In the genomic region with DNA sequence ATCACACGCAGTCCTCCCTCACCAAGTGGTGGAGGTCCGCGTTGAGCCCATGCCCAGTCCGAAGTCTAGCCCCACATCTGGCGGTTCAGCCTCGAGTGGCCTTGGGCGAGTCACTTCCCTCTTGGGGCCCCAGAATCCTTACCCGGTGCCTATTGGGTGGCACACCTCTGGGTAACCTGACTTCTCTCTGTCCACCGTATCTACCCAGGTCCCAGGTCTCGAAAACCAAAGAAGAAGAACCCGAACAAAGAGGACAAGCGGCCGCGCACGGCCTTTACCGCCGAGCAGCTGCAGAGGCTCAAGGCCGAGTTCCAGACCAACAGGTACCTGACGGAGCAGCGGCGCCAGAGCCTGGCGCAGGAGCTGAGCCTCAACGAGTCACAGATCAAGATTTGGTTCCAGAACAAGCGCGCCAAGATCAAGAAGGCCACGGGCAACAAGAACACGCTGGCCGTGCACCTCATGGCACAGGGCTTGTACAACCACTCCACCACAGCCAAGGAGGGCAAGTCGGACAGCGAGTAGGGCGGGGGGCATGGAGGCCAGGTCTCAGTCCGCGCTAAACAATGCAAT, we compare ENCODE assay signal across 21 cellular contexts. TPM values are rescaled to one million over a fixed set of nuclear protein-coding genes. Genes with fewer than 3 reads are reported as not detected.
DNase-seq lines count a peak whose midpoint lies in the region; ATAC-seq and TF ChIP-seq lines count a peak whose summit lies in the region.
"Had no signal": no experiment of that assay in that cellular context is flagged by ENCODE, and none has a peak within 500 bp of the region (broad histone marks: within the 10 kb centered on the region; RNA-seq: fewer than 3 reads in every experiment).

No MANE protein-coding gene starts in this region.

- no peak overlapping the region for H3K4ac ChIP-seq in neuronal stem cell (ENCODE audit: low read length)

- no peak overlapping the region for H4K8ac ChIP-seq in neuronal stem cell (ENCODE audit: low read depth, low read length)

- H2BK5ac ChIP-seq in neuronal stem cell (ENCODE audit: low read length) = peak overlapping the region; percentile 10

- no peak overlapping the region for H3K18ac ChIP-seq in neuronal stem cell (ENCODE audit: low read length)

- TF ChIP-seq CTCF in endothelial cell (IDR thresholded peaks at IDR 0.05; ENCODE audit: unreplicated experiment) = no peak

- H3K79me1 ChIP-seq in neuronal stem cell (ENCODE audit: low read depth, low read length) = no peaks in the 10 kb centered on the region

- H2AFZ ChIP-seq in neuronal stem cell (ENCODE audit: low read length) = no peak overlapping the region

- H3K4me1 ChIP-seq in neuronal stem cell (ENCODE audit: control insufficient read depth in 2 of 2, insufficient read depth in 1 of 2, low read depth in 1 of 2, low read length in 2 of 2) = peaks cover 0 to 53% of the 10 kb centered on the region in 2 donors

- H3K9me3 Mint-ChIP-seq in T-helper 1 cell treated with Interleukin-12 subunit alpha and Interleukin-12 subunit beta and Interleukin-4 antibody, amounts not matched to agents 30 μg/mL and 1 μg/mL, for 36 hours = no peaks in the 10 kb centered on the region
- H3K9me3 Mint-ChIP-seq in endothelial cell (ENCODE audit: unreplicated experiment) = no peaks in the 10 kb centered on the region
- H3K9me3 Mint-ChIP-seq: CD8-positive, alpha-beta memory T cell had no signal

- H3K27ac ChIP-seq in neuronal stem cell (replicated peaks; ENCODE audit: low read length) = no peak overlapping the region

- H2BK15ac ChIP-seq in neuronal stem cell (ENCODE audit: low read length) = no peak overlapping the region

- no peak overlapping the region for H3K4me2 ChIP-seq in neuronal stem cell (ENCODE audit: insufficient read depth, low read length, poor library complexity, severe bottlenecking)

- H3K9me3 ChIP-seq in neuronal stem cell (replicated peaks in 1 of 2; ENCODE audit: control insufficient read depth in 2 of 2, insufficient read depth in 1 of 2, low read depth in 1 of 2, low read length in 2 of 2) = peaks cover 0 to 8% of the 10 kb centered on the region in 2 donors

- no peak overlapping the region for H2BK12ac ChIP-seq in neuronal stem cell (ENCODE audit: low read length)

- H3K36me3 Mint-ChIP-seq in T-helper 1 cell treated with Interleukin-12 subunit alpha and Interleukin-12 subunit beta and Interleukin-4 antibody, amounts not matched to agents 30 μg/mL and 1 μg/mL, for 36 hours (ENCODE audit: low read depth) = peaks cover 3% of the 10 kb centered on the region
- H3K36me3 Mint-ChIP-seq in endothelial cell (ENCODE audit: low read depth, unreplicated experiment) = no peaks in the 10 kb centered on the region
- H3K36me3 Mint-ChIP-seq: CD8-positive, alpha-beta memory T cell had no signal

- no peak overlapping the region for H4K91ac ChIP-seq in neuronal stem cell (ENCODE audit: low read depth, low read length, poor library complexity)

- H3K36me3 ChIP-seq in neuronal stem cell (replicated peaks in 1 of 2; ENCODE audit: control insufficient read depth in 2 of 2, insufficient read depth in 2 of 2, low read length in 2 of 2) = peaks cover 0 to 75% of the 10 kb centered on the region in 2 donors

- H2BK120ac ChIP-seq in neuronal stem cell (ENCODE audit: low read depth, low read length) = no peak overlapping the region

- H3K23ac ChIP-seq in neuronal stem cell (ENCODE audit: low read depth, low read length, poor library complexity) = peak overlapping the region; percentile 83

- H3K14ac ChIP-seq in neuronal stem cell (ENCODE audit: low read length) = no peak overlapping the region

- peaks cover 0 to 94% (median 84%) of the 10 kb centered on the region in 3 experiments for H3K27me3 ChIP-seq in neuronal stem cell (ENCODE audit: control insufficient read depth in 3 of 3, insufficient read depth in 3 of 3, low read depth in 1 of 3, low read length in 3 of 3)

- H3K27me3 Mint-ChIP-seq in T-helper 1 cell treated with Interleukin-12 subunit alpha and Interleukin-12 subunit beta and Interleukin-4 antibody, amounts not matched to agents 30 μg/mL and 1 μg/mL, for 36 hours (ENCODE audit: low read depth) = peaks cover 79% of the 10 kb centered on the region
- peaks cover 35% of the 10 kb centered on the region for H3K27me3 Mint-ChIP-seq in endothelial cell (ENCODE audit: unreplicated experiment)

- no peak overlapping the region for H3K4me3 Mint-ChIP-seq in T-helper 1 cell treated with Interleukin-12 subunit alpha and Interleukin-12 subunit beta and Interleukin-4 antibody, amounts not matched to agents 30 μg/mL and 1 μg/mL, for 36 hours
- peak overlapping the region; percentile 56 for H3K4me3 Mint-ChIP-seq in endothelial cell (ENCODE audit: unreplicated experiment)

- peak overlapping the region in 1 of 2 donors; percentile 70 for H3K4me3 ChIP-seq in neuronal stem cell (ENCODE audit: low read length in 2 of 2)

- no peak for ATAC-seq in GM21528 (IDR thresholded peaks at IDR 0.05; ENCODE audit: low FRiP score, unreplicated experiment)

- no peak for DNase-seq in T-helper 1 cell
- DNase-seq in endothelial cell (ENCODE audit: low spot score) = no peak
- no peak for DNase-seq in neuronal stem cell (ENCODE audit: low spot score)
- DNase-seq in NCI-H446 treated with DMSO at 0.1 percent for 48 hours (lab: John Stamatoyannopoulos, UW) = no peak
- DNase-seq in EL = no peak
- no peak for DNase-seq in H4 (ENCODE audit: low spot score)
- DNase-seq: 8988T; CD8-positive, alpha-beta memory T cell; DMS79; GDM1; IMR-90; Kasumi-1; MM.1S; NCI-H1092 treated with DMSO at 0.1 percent for 48 hours; NCI-H2081 treated with DMSO at 0.1 percent for 48 hours; NCI-H524 treated with DMSO at 0.1 percent for 48 hours had no signal

- H3K9ac ChIP-seq in neuronal stem cell (ENCODE audit: low read depth, low read length, poor library complexity) = no peak overlapping the region

- H2AK5ac ChIP-seq in neuronal stem cell (ENCODE audit: low read depth, low read length) = peak overlapping the region; percentile 20

- no CpG with 5 or more reads among the region's 33 CpGs for WGBS in neuronal stem cell (ENCODE audit: extremely low coverage in 2 of 2, insufficient read length in 2 of 2, insufficient replicate concordance in 1 of 2), 2 donors

- H3K4me1 Mint-ChIP-seq in T-helper 1 cell treated with Interleukin-12 subunit alpha and Interleukin-12 subunit beta and Interleukin-4 antibody, amounts not matched to agents 30 μg/mL and 1 μg/mL, for 36 hours (ENCODE audit: low read depth) = peaks cover 3% of the 10 kb centered on the region
- peaks cover 17% of the 10 kb centered on the region for H3K4me1 Mint-ChIP-seq in endothelial cell (ENCODE audit: unreplicated experiment)

- peak overlapping the region; percentile 26 for H3K27ac Mint-ChIP-seq in T-helper 1 cell treated with Interleukin-12 subunit alpha and Interleukin-12 subunit beta and Interleukin-4 antibody, amounts not matched to agents 30 μg/mL and 1 μg/mL, for 36 hours
- no peak overlapping the region for H3K27ac Mint-ChIP-seq in endothelial cell (ENCODE audit: unreplicated experiment)
- H3K27ac Mint-ChIP-seq: CD8-positive, alpha-beta memory T cell had no signal

RNA-seq across cellular contexts. Expression of gene EN2, which starts 4.3 kb away (rescaled TPM):
- 2.1 TPM for total RNA-seq in endothelial cell (ENCODE audit: unreplicated experiment)
- not detected for polyA plus RNA-seq in neuronal stem cell (2013, experiment 1 of 2)
- not detected for polyA plus RNA-seq in neuronal stem cell (2013, experiment 2 of 2)
- total RNA-seq in H4 (2014; rRNA removed; shearing (Covaris generic)) = 0.16 and 0.29 TPM in 2 replicates
- total RNA-seq: CD8-positive, alpha-beta memory T cell; H7; HT-29; IMR-90 had no signal
- polyA plus RNA-seq: BJ; CD8-positive, alpha-beta memory T cell; IMR-90 had no signal
